18 cellular contexts compared by ENCODE assay signal in genomic region chr10:92381543-92381954, GRCh38.
DNase-seq lines count a peak whose midpoint lies in the region; ATAC-seq and TF ChIP-seq lines count a peak whose summit lies in the region.
"Had no signal": no experiment of that assay in that cellular context is flagged by ENCODE, and none has a peak within 500 bp of the region (broad histone marks: within the 10 kb centered on the region; RNA-seq: fewer than 3 reads in every experiment).

No MANE protein-coding gene starts in this region.

- POLR2A ChIA-PET in SK-N-SH (lab: Yijun Ruan, JAX), result no interaction called here

- H3K4me3 ChIP-seq in SK-N-SH (ENCODE audit: low read depth in 2 of 2, low read length in 1 of 2), result no peak overlapping the region
- H3K4me3 ChIP-seq in HUES48 (ENCODE audit: low read depth, low read length), result no peak overlapping the region
- no peak overlapping the region for H3K4me3 ChIP-seq in sigmoid colon
- no peak overlapping the region for H3K4me3 ChIP-seq in ovary
- H3K4me3 ChIP-seq: SJSA1 had no signal

- peaks cover 9% of the 10 kb centered on the region for H3K27me3 Mint-ChIP-seq in endothelial cell (ENCODE audit: unreplicated experiment)

- no peaks in the 10 kb centered on the region for H3K9me3 Mint-ChIP-seq in endothelial cell (ENCODE audit: unreplicated experiment)

- H3K79me2 ChIP-seq in SK-N-SH (ENCODE audit: insufficient read depth), result no peaks in the 10 kb centered on the region

- no peak overlapping the region for H3K4me3 Mint-ChIP-seq in endothelial cell (ENCODE audit: unreplicated experiment)

- H3K36me3 Mint-ChIP-seq in endothelial cell (ENCODE audit: low read depth, unreplicated experiment), result no peaks in the 10 kb centered on the region

- CTCF ChIA-PET in SK-N-SH (lab: Yijun Ruan, JAX), result interaction anchor here (1.1 kb wide), 1 partner anchor 56 kb away, joined by 3 read pairs; no protein-coding TSS in a partner anchor

- H3K4me1 ChIP-seq in SK-N-SH (ENCODE audit: control insufficient read depth in 1 of 2, insufficient read depth in 2 of 2, low read depth in 1 of 2, low read length in 1 of 2) (no peaks in the 10 kb centered on the region; a peak in 1 of 4 replicates), HUES48 (ENCODE audit: control insufficient read depth, insufficient read depth, low read length) (peaks cover 10% of the 10 kb centered on the region; the same call in 1 of the 2 replicates), sigmoid colon (no peaks in the 10 kb centered on the region), ovary (ENCODE audit: insufficient read depth) (no peaks in the 10 kb centered on the region)
- H3K4me1 ChIP-seq: SJSA1 had no signal

- no peak; the same call in 2 of the 3 replicates for ATAC-seq in SK-N-SH treated with all-trans-retinoic acid at 6 μM for 48 hours
- ATAC-seq: HCT116 had no signal

- no peak overlapping the region for H3K9ac ChIP-seq in SK-N-SH
- no peak overlapping the region for H3K9ac ChIP-seq in HUES48 (ENCODE audit: low read depth, low read length)

- intact Hi-C loops in sigmoid colon (cut with DNase I) (no loop called here), ovary (cut with DNase I) (no loop called here)

- TF ChIP-seq POLR2A in sigmoid colon (IDR thresholded peaks at IDR 0.05) (no peak), ovary (IDR thresholded peaks at IDR 0.05) (no peak)

- H2AFZ ChIP-seq in SK-N-SH (ENCODE audit: low read depth), result no peak overlapping the region

- H3K36me3 ChIP-seq in SK-N-SH (replicated peaks in 1 of 2; ENCODE audit: control insufficient read depth in 1 of 2, insufficient read depth in 2 of 2, low read length in 1 of 2) (no peaks in the 10 kb centered on the region), HUES48 (ENCODE audit: control insufficient read depth, insufficient read depth, low read length) (no peaks in the 10 kb centered on the region), sigmoid colon (no peaks in the 10 kb centered on the region), ovary (no peaks in the 10 kb centered on the region)
- H3K36me3 ChIP-seq: SJSA1 had no signal

- H3F3A ChIP-seq in SK-N-SH (replicated peaks; ENCODE audit: insufficient read depth), result no peaks in the 10 kb centered on the region

- TF ChIP-seq EP300 in SK-N-SH (IDR thresholded peaks at IDR 0.05; ENCODE audit: borderline replicate concordance in 1 of 2, low read depth in 1 of 2, low read length in 1 of 2) (no peak), sigmoid colon (IDR thresholded peaks at IDR 0.05) (no peak), ovary (IDR thresholded peaks at IDR 0.05) (no peak)

- H3K9me3 ChIP-seq in SK-N-SH (no peaks in the 10 kb centered on the region), HUES48 (ENCODE audit: control insufficient read depth, insufficient read depth, low read length) (no peaks in the 10 kb centered on the region), sigmoid colon (no peaks in the 10 kb centered on the region), ovary (no peaks in the 10 kb centered on the region)
- H3K9me3 ChIP-seq: SJSA1 had no signal

- TF ChIP-seq CTCF in SK-N-SH (IDR thresholded peaks at IDR 0.05) (no peak), endothelial cell (IDR thresholded peaks at IDR 0.05; ENCODE audit: unreplicated experiment) (no peak), sigmoid colon (IDR thresholded peaks at IDR 0.05) (no peak), GM10266 (IDR thresholded peaks at IDR 0.05; ENCODE audit: control insufficient read depth, insufficient read depth, low read depth, missing control alignments) (no peak), ovary (IDR thresholded peaks at IDR 0.05) (no peak)

- H3K27ac ChIP-seq in SK-N-SH (ENCODE audit: low read depth in 2 of 2, low read length in 1 of 2), result no peak overlapping the region
- peak overlapping the region; percentile 55 for H3K27ac ChIP-seq in HUES48 (ENCODE audit: low read depth, low read length)
- no peak overlapping the region for H3K27ac ChIP-seq in sigmoid colon
- no peak overlapping the region for H3K27ac ChIP-seq in ovary
- H3K27ac ChIP-seq: SJSA1 had no signal

- DNase-seq in SK-N-SH (peak; percentile 41), endothelial cell (ENCODE audit: low spot score) (peak; percentile 13), mesenteric fat pad (ENCODE audit: low spot score) (peak; percentile 65), sigmoid colon (no peak), GM10266 (ENCODE audit: extremely low spot score) (no peak), ovary (no peak)
- DNase-seq: 8988T, COR-L47, DMS 273 treated with DMSO at 0.1 percent for 48 hours, KBM-7, NCI-H1694 treated with DMSO at 0.1 percent for 48 hours, NCI-H2107, NCI-H226, NCI-H524 treated with DMSO at 0.1 percent for 48 hours had no signal

- no peaks in the 10 kb centered on the region for H3K27me3 ChIP-seq in SK-N-SH (ENCODE audit: insufficient read depth)
- H3K27me3 ChIP-seq in HUES48 (ENCODE audit: control insufficient read depth, insufficient read depth, low read length), result no peaks in the 10 kb centered on the region
- H3K27me3 ChIP-seq in sigmoid colon, result no peaks in the 10 kb centered on the region
- no peaks in the 10 kb centered on the region for H3K27me3 ChIP-seq in ovary
- H3K27me3 ChIP-seq: SJSA1 had no signal

- peak overlapping the region; percentile 99 for H3K27ac Mint-ChIP-seq in endothelial cell (ENCODE audit: unreplicated experiment)

- no peaks in the 10 kb centered on the region for H4K20me1 ChIP-seq in SK-N-SH (ENCODE audit: insufficient read depth)

- H3K9me2 ChIP-seq in SK-N-SH, result no peaks in the 10 kb centered on the region

- no peak overlapping the region for H3K4me2 ChIP-seq in SK-N-SH

- WGBS in SK-N-SH (ENCODE audit: low lambda C conversion rate), result 40% methylated on average over 7 of the region's 7 CpGs
- 58 to 59% methylated on average over 7 of the region's 7 CpGs for WGBS in sigmoid colon, 2 donors
- WGBS in ovary, 3 donors, result 37 to 46% (median 38%) methylated on average over 7 of the region's 7 CpGs

- H3K4me1 Mint-ChIP-seq in endothelial cell (ENCODE audit: unreplicated experiment), result peaks cover 37% of the 10 kb centered on the region

- TF ChIP-seq RAD21 in SK-N-SH (IDR thresholded peaks at IDR 0.05; ENCODE audit: low read length), result no peak

TF ChIP-seq in SK-N-SH, 30 proteins besides CTCF, POLR2A, EP300 and RAD21:
- no peak for TF ChIP-seq EZH2phosphoT487 (IDR thresholded peaks at IDR 0.05; ENCODE audit: borderline replicate concordance, low read depth)
- peak; percentile 39; the same call in 1 of the 2 replicates for TF ChIP-seq GATA2 (CRISPR knock-in tag; IDR thresholded peaks at IDR 0.05)

TF ChIP-seq in SK-N-SH treated with all-trans-retinoic acid at 6 μM for 48 hours, 23 proteins besides CTCF, POLR2A, EP300 and RAD21:
- no peak for TF ChIP-seq TOX (CRISPR knock-in tag; IDR thresholded peaks at IDR 0.05; ENCODE audit: borderline replicate concordance)

Comparison
In these comparisons a context has a peak if more than half of its experiments do, and no peak if none do; other contexts are left out.
1. DNase-seq: peak in SK-N-SH (single experiment), endothelial cell (single experiment) and mesenteric fat pad (single experiment); none in sigmoid colon (single experiment), GM10266 (single experiment) and ovary (0 of 5).